ENCODE assay signal across 16 cellular contexts in the genomic region with DNA sequence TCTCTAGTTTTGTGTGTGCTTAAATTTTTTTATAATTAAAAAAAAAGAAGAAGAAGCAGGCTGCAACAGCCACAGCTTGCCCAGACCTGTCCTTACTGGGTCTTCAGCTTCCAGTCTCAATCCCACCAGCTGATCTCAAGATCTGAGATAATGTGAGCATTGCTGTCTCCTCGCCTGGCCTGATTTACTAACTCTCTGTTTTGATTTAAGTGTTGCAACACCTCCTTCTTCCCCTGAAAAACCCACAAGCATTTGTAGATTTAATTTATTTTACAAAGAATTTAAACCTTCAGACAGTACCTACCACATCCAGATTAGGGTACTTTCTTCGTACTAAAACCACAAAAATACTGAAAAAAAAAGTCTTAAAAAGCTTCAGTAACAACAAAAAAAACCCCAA. TPM values are rescaled to one million over a fixed set of nuclear protein-coding genes. Genes with fewer than 3 reads are reported as not detected.
A peak's percentile ranks its signal among the peaks of the same experiment; 100 is the strongest.
DNase-seq lines count a peak whose midpoint lies in the region; ATAC-seq, FAIRE-seq and TF ChIP-seq lines count a peak whose summit lies in the region.
"Had no signal": no experiment of that assay in that cellular context is flagged by ENCODE, and none has a peak within 500 bp of the region (broad histone marks: within the 10 kb centered on the region; RNA-seq: fewer than 3 reads in every experiment).

No MANE protein-coding gene starts in this region.

- peak in 1 of 2 donors; percentile 51 for ATAC-seq in activated T-cell treated with anti-CD3 and anti-CD28 coated beads, Interleukin-2, amount 50 U/mL, for 72 hours (replicated peaks in 1 of 2)
- ATAC-seq in K562 (no peak), HG03378 (IDR thresholded peaks at IDR 0.05; ENCODE audit: unreplicated experiment) (no peak), HG02973 (IDR thresholded peaks at IDR 0.05; ENCODE audit: unreplicated experiment) (no peak), HG03432 (IDR thresholded peaks at IDR 0.05; ENCODE audit: unreplicated experiment) (no peak)
- ATAC-seq in naive thymus-derived CD8-positive, alpha-beta T cell = peak; percentile 93 to 97

- peaks cover 55% of the 10 kb centered on the region for H3K4me1 Mint-ChIP-seq in activated T-cell treated with anti-CD3 and anti-CD28 coated beads, Interleukin-2, amount 50 U/mL, for 72 hours (ENCODE audit: low read depth)
- H3K4me1 Mint-ChIP-seq in naive thymus-derived CD8-positive, alpha-beta T cell = peaks cover 25 to 53% (median 41%) of the 10 kb centered on the region in 4 donors

- H3K9me3 Mint-ChIP-seq in activated T-cell treated with anti-CD3 and anti-CD28 coated beads, Interleukin-2, amount 50 U/mL, for 72 hours = no peaks in the 10 kb centered on the region
- H3K9me3 Mint-ChIP-seq in naive thymus-derived CD8-positive, alpha-beta T cell = no peaks in the 10 kb centered on the region
- H3K9me3 Mint-ChIP-seq: endodermal cell had no signal

- no peak overlapping the region for H3K9ac ChIP-seq in K562 (ENCODE audit: insufficient read depth in 1 of 2, low read depth in 2 of 2, low read length in 2 of 2)

- no peak for TF ChIP-seq EP300 in K562 (IDR thresholded peaks at IDR 0.05; ENCODE audit: low read length)

- H3K4me3 Mint-ChIP-seq in activated T-cell treated with anti-CD3 and anti-CD28 coated beads, Interleukin-2, amount 50 U/mL, for 72 hours = peak overlapping the region; percentile 28 to 59
- peak overlapping the region; percentile 4 to 76 (median 58) for H3K4me3 Mint-ChIP-seq in naive thymus-derived CD8-positive, alpha-beta T cell
- H3K4me3 Mint-ChIP-seq: endodermal cell had no signal

- no peak for TF ChIP-seq CTCF in K562 (IDR thresholded peaks at IDR 0.05 in 2 of 3, conservative IDR thresholded peaks at IDR 0.05 in 1 of 3; ENCODE audit: insufficient read depth in 2 of 3, low read depth in 1 of 3, low read length in 3 of 3)

- H3K27me3 Mint-ChIP-seq in activated T-cell treated with anti-CD3 and anti-CD28 coated beads, Interleukin-2, amount 50 U/mL, for 72 hours (ENCODE audit: low read depth) = no peaks in the 10 kb centered on the region
- no peaks in the 10 kb centered on the region for H3K27me3 Mint-ChIP-seq in naive thymus-derived CD8-positive, alpha-beta T cell
- H3K27me3 Mint-ChIP-seq: progenitor cell of endocrine pancreas had no signal

- H3K9me3 ChIP-seq in K562 (replicated peaks; ENCODE audit: control insufficient read depth, insufficient read depth, low read depth, low read length) = no peaks in the 10 kb centered on the region
- H3K9me3 ChIP-seq: SJCRH30, spleen had no signal

- no peak for TF ChIP-seq RAD21 in K562 (CRISPR knock-in tag; conservative IDR thresholded peaks at IDR 0.05 in 1 of 2, IDR thresholded peaks at IDR 0.05 in 1 of 2)

- peak overlapping the region; percentile 88 for H3K27ac Mint-ChIP-seq in activated T-cell treated with anti-CD3 and anti-CD28 coated beads, Interleukin-2, amount 50 U/mL, for 72 hours
- H3K27ac Mint-ChIP-seq in naive thymus-derived CD8-positive, alpha-beta T cell = peak overlapping the region; percentile 18 to 90 (median 65)
- H3K27ac Mint-ChIP-seq: endodermal cell, progenitor cell of endocrine pancreas had no signal

- no peak for DNase-seq in activated T-cell treated with anti-CD3 and anti-CD28 coated beads, Interleukin-2, amount 50 U/mL, for 72 hours
- DNase-seq in activated T-cell treated with anti-CD3 and anti-CD28 coated beads for 4 hours = no peak
- peak; percentile 31 for DNase-seq in OCI-M1 (lab: John Stamatoyannopoulos, UW)
- DNase-seq in K562 (ENCODE audit: extremely low read depth in 1 of 4, low spot score in 3 of 4) = no peak
- DNase-seq in naive thymus-derived CD8-positive, alpha-beta T cell = peak in 5 of 10 donors; percentile 7 to 76 (median 38)
- DNase-seq: ACHN; activated gamma-delta T cell treated with Interleukin-2 at 50 U/mL for 16 hours; endodermal cell; NCI-H187; SJCRH30; spleen; stimulated activated naive CD4-positive, alpha-beta T cell treated with Interleukin-2 at 50 U/mL for 16 hours had no signal

- no peaks in the 10 kb centered on the region for H4K20me1 ChIP-seq in K562 (replicated peaks; ENCODE audit: control insufficient read depth, insufficient read depth, low read length)

- CTCF ChIA-PET in K562 (lab: Yijun Ruan, JAX; ENCODE audit: low intra/inter-chr PET ratio) = no interaction called here

- no peak overlapping the region for H3K27ac ChIP-seq in K562 (ENCODE audit: extremely low read depth, low read depth, low read length)
- H3K27ac ChIP-seq: SJCRH30, spleen had no signal

- H3K4me1 ChIP-seq in K562 (replicated peaks in 1 of 2; ENCODE audit: control insufficient read depth in 2 of 2, insufficient read depth in 2 of 2, low read length in 2 of 2) = no peaks in the 10 kb centered on the region
- H3K4me1 ChIP-seq: spleen had no signal

- TF ChIP-seq POLR2A in K562 (conservative IDR thresholded peaks at IDR 0.05) = no peak

- H3K4me3 ChIP-seq in K562 = no peak overlapping the region
- H3K4me3 ChIP-seq: SJCRH30, spleen had no signal

- WGBS in K562 (ENCODE audit: insufficient coverage, low coverage, missing lambda C conversion rate) = 63% methylated on average over 2 of the region's 2 CpGs

- H3K27me3 ChIP-seq in K562 (ENCODE audit: control insufficient read depth in 2 of 2, insufficient read depth in 2 of 2, low read length in 2 of 2) = no peaks in the 10 kb centered on the region
- H3K27me3 ChIP-seq: SJCRH30, spleen had no signal

- H3K36me3 ChIP-seq in K562 (ENCODE audit: control insufficient read depth, insufficient read depth, low read length) = peaks cover 17% of the 10 kb centered on the region; the same call in 1 of the 3 replicates
- H3K36me3 ChIP-seq: SJCRH30 had no signal

- no peak overlapping the region for H2AFZ ChIP-seq in K562 (ENCODE audit: low read depth, low read length)

- no peaks in the 10 kb centered on the region for H3K9me1 ChIP-seq in K562 (ENCODE audit: control insufficient read depth, insufficient read depth, low read length)

- POLR2A ChIA-PET in K562 (lab: Yijun Ruan, JAX) = interaction anchor here (1.5 kb wide), 1 partner anchor 9 kb away, joined by 4 read pairs; no protein-coding TSS in a partner anchor
- POLR2A ChIA-PET in naive thymus-derived CD8-positive, alpha-beta T cell (lab: Charles Lee) = interaction anchor here (0.5 kb wide), 1 partner anchor 199 kb away, joined by 5 read pairs; no protein-coding TSS in a partner anchor

- FAIRE-seq in K562 (lab: Jason Lieb, UNC) = no peak

- in situ Hi-C loops in K562 (cut with MboI) = no loop called here

- no TSS peak for BruUV-seq in K562 (replicated peaks; lab: Mats Ljungman, UMichigan)

- intact Hi-C loops in K562 (cut with micrococcal nuclease) = no loop called here

- no peak overlapping the region for H3K4me2 ChIP-seq in K562 (ENCODE audit: insufficient read depth, low read length)

- H3K36me3 Mint-ChIP-seq in activated T-cell treated with anti-CD3 and anti-CD28 coated beads, Interleukin-2, amount 50 U/mL, for 72 hours (ENCODE audit: insufficient read depth in 2 of 2) = peaks cover 3 to 13% of the 10 kb centered on the region in 2 donors
- peaks cover 0 to 8% (median 0%) of the 10 kb centered on the region in 3 donors for H3K36me3 Mint-ChIP-seq in naive thymus-derived CD8-positive, alpha-beta T cell

- no peaks in the 10 kb centered on the region for H3K79me2 ChIP-seq in K562 (ENCODE audit: control insufficient read depth, insufficient read depth, low read length)

RNA-seq across cellular contexts. Expression of a gene that starts 38.0 kb away (rescaled TPM):
- total RNA-seq in activated T-cell treated with anti-CD3 and anti-CD28 coated beads, Interleukin-2, amount 50 U/mL, for 72 hours = 1 to 10 TPM; 4.2 to 5.0 TPM
- 1.9 and 6.6 TPM in 2 replicates for total RNA-seq in K562 (2011; cell fraction: chromatin; rRNA removed; ENCODE audit: low replicate concordance)
- total RNA-seq in K562 (2011; cell fraction: nucleolus; rRNA removed) = 1.0 and 1.7 TPM in 2 replicates
- 4.6 and 8.2 TPM in 2 replicates for total RNA-seq in K562 (2011; cell fraction: nucleoplasm; rRNA removed)
- total RNA-seq in K562 (2014; rRNA removed) (5.1 and 5.3 TPM in 2 replicates), K562 (2014; rRNA removed; fragmentation: Illumina TruSeq; extraction: Trizol) (5.8 and 7.4 TPM in 2 replicates), K562 (2015; rRNA removed; fragmentation: Illumina TruSeq; extraction: Trizol) (4.0 and 4.4 TPM in 2 replicates), K562 (2021) (5.0 and 5.4 TPM in 2 replicates)
- polyA plus RNA-seq in K562 (2011; rRNA removed) (3.2 and 3.7 TPM in 2 replicates), K562 (2014; fragmentation: Illumina TruSeq; extraction: Trizol) (7.4 and 8.5 TPM in 2 replicates), K562 (2014; fragmentation: Nextera tagmentation; extraction: Ambion mirVana) (1 to 10 TPM; 2.3 TPM), K562 (2014; rRNA removed) (7.0 and 7.1 TPM in 2 replicates)
- 0.55 and 2.2 TPM in 2 replicates for polyA plus RNA-seq in K562 (2011; cell fraction: cytosol; rRNA removed)
- polyA plus RNA-seq in K562 (2011; cell fraction: nucleus; rRNA removed) = 1.2 and 2.1 TPM in 2 replicates
- 4.1 and 5.4 TPM in 2 replicates for polyA plus RNA-seq in K562 (2012)
- polyA minus RNA-seq in K562 (2011; rRNA and poly(A)+ RNA removed) = 2.0 and 3.0 TPM in 2 replicates
- polyA minus RNA-seq in K562 (2011; cell fraction: cytosol; rRNA and poly(A)+ RNA removed) = 0.64 and 0.67 TPM in 2 replicates
- 1.3 and 2.2 TPM in 2 replicates for polyA minus RNA-seq in K562 (2011; cell fraction: nucleus; rRNA and poly(A)+ RNA removed)
- 1 to 10 TPM; 3.2 to 3.7 TPM for total RNA-seq in naive thymus-derived CD8-positive, alpha-beta T cell
- 1 to 10 TPM; 2.8 to 5.3 (median 4.1) TPM for polyA plus RNA-seq in naive thymus-derived CD8-positive, alpha-beta T cell

RNA-seq across cellular contexts. Expression of a gene that starts 48.3 kb away (rescaled TPM):
- 10 to 100 TPM; 21.6 to 33.2 TPM for total RNA-seq in activated T-cell treated with anti-CD3 and anti-CD28 coated beads, Interleukin-2, amount 50 U/mL, for 72 hours
- 2.7 and 13.3 TPM in 2 replicates for total RNA-seq in K562 (2011; cell fraction: chromatin; rRNA removed; ENCODE audit: low replicate concordance)
- 3.4 and 5.0 TPM in 2 replicates for total RNA-seq in K562 (2011; cell fraction: nucleolus; rRNA removed)
- 5.3 and 5.6 TPM in 2 replicates for total RNA-seq in K562 (2011; cell fraction: nucleoplasm; rRNA removed)
- total RNA-seq in K562 (2014; rRNA removed) (12.2 and 14.7 TPM in 2 replicates), K562 (2014; rRNA removed; fragmentation: Illumina TruSeq; extraction: Trizol) (18.4 and 20.4 TPM in 2 replicates), K562 (2015; rRNA removed; fragmentation: Illumina TruSeq; extraction: Trizol) (20.2 and 20.7 TPM in 2 replicates), K562 (2021) (14.0 and 20.0 TPM in 2 replicates)
- polyA plus RNA-seq in K562 (2011; rRNA removed) (9.4 and 11.3 TPM in 2 replicates), K562 (2014; fragmentation: Illumina TruSeq; extraction: Trizol) (11.3 and 11.6 TPM in 2 replicates), K562 (2014; fragmentation: Nextera tagmentation; extraction: Ambion mirVana) (1 to 10 TPM; 2.6 to 2.7 TPM), K562 (2014; rRNA removed) (14.6 and 16.5 TPM in 2 replicates)
- 2.7 and 2.8 TPM in 2 replicates for polyA plus RNA-seq in K562 (2011; cell fraction: cytosol; rRNA removed)
- 5.2 and 6.6 TPM in 2 replicates for polyA plus RNA-seq in K562 (2011; cell fraction: nucleus; rRNA removed)
- 8.5 and 10.1 TPM in 2 replicates for polyA plus RNA-seq in K562 (2012)
- 9.0 and 10.2 TPM in 2 replicates for polyA minus RNA-seq in K562 (2011; rRNA and poly(A)+ RNA removed)
- polyA minus RNA-seq in K562 (2011; cell fraction: cytosol; rRNA and poly(A)+ RNA removed) = 10.6 and 10.7 TPM in 2 replicates
- polyA minus RNA-seq in K562 (2011; cell fraction: nucleus; rRNA and poly(A)+ RNA removed) = 7.5 and 13.9 TPM in 2 replicates
- total RNA-seq in naive thymus-derived CD8-positive, alpha-beta T cell = 10 to 100 TPM; 21.3 to 23.7 TPM
- 10 to 100 TPM; 16.1 to 28.9 (median 16.8) TPM for polyA plus RNA-seq in naive thymus-derived CD8-positive, alpha-beta T cell

Comparison
In these comparisons a context has a peak if more than half of its experiments do, and no peak if none do; other contexts are left out.
1. ATAC-seq: peak in naive thymus-derived CD8-positive, alpha-beta T cell (2 of 2); none in K562 (single experiment), HG03378 (single experiment), HG02973 (single experiment) and HG03432 (single experiment).